ENCODE assay signal across 26 cellular contexts in genomic region chr4:41349021-41349420, GRCh38.
"Had no signal": no experiment of that assay in that cellular context is flagged by ENCODE, and none has a peak within 500 bp of the region (broad histone marks: within the 10 kb centered on the region; RNA-seq: fewer than 3 reads in every experiment).

No MANE protein-coding gene starts in this region.

- H3K27ac Mint-ChIP-seq: activated CD4-positive, alpha-beta memory T cell treated with anti-CD3 and anti-CD28 coated beads for 36 hours; activated CD4-positive, alpha-beta T cell treated with anti-CD3 and anti-CD28 coated beads, Interleukin-2, amount 10 ng/mL, durations not matched to agents 7 days and 5 days; activated naive CD4-positive, alpha-beta T cell treated with anti-CD3 and anti-CD28 coated beads for 36 hours; activated naive CD8-positive, alpha-beta T cell had no signal

- H3K36me3 Mint-ChIP-seq: activated CD4-positive, alpha-beta memory T cell treated with anti-CD3 and anti-CD28 coated beads for 36 hours; activated naive CD8-positive, alpha-beta T cell; brain had no signal

- H3K4me1 Mint-ChIP-seq: activated CD4-positive, alpha-beta T cell treated with anti-CD3 and anti-CD28 coated beads, Interleukin-2, amount 10 ng/mL, durations not matched to agents 7 days and 5 days; central memory CD8-positive, alpha-beta T cell had no signal

- H3K9me3 Mint-ChIP-seq: activated T-cell treated with anti-CD3 and anti-CD28 coated beads, Interleukin-2, amount 50 U/mL, for 4 hours had no signal

- DNase-seq: activated CD4-positive, alpha-beta memory T cell treated with anti-CD3 and anti-CD28 coated beads for 36 hours; activated CD4-positive, alpha-beta T cell treated with anti-CD3 and anti-CD28 coated beads, Interleukin-2, amount 10 ng/mL, durations not matched to agents 7 days and 5 days; activated CD4-positive, CD25-positive, alpha-beta regulatory T cell; activated CD8-positive, alpha-beta memory T cell treated with anti-CD3 and anti-CD28 coated beads for 24 hours; activated gamma-delta T cell; activated naive CD4-positive, alpha-beta T cell treated with anti-CD3 and anti-CD28 coated beads for 36 hours; activated T-cell treated with anti-CD3 and anti-CD28 coated beads, Interleukin-2, amount 50 U/mL, for 4 hours; amygdala; KG1; MG63; MV-4-11; NCI-H1105; NCI-H1436; NCI-H1694 treated with DMSO at 0.1 percent for 48 hours; NCI-H2029 treated with DMSO at 0.1 percent for 48 hours; NCI-H446; NCI-H524; SHP77; T-helper 2 cell; T1000 had no signal

- ATAC-seq: activated T-cell treated with anti-CD3 and anti-CD28 coated beads, Interleukin-2, amount 50 U/mL, for 4 hours had no signal

- H3K4me3 Mint-ChIP-seq: activated CD4-positive, alpha-beta memory T cell treated with anti-CD3 and anti-CD28 coated beads for 36 hours; activated CD4-positive, alpha-beta T cell treated with anti-CD3 and anti-CD28 coated beads, Interleukin-2, amount 10 ng/mL, durations not matched to agents 7 days and 5 days; activated naive CD4-positive, alpha-beta T cell treated with anti-CD3 and anti-CD28 coated beads for 36 hours; activated naive CD8-positive, alpha-beta T cell; activated T-cell treated with anti-CD3 and anti-CD28 coated beads, Interleukin-2, amount 50 U/mL, for 4 hours; brain; central memory CD8-positive, alpha-beta T cell had no signal

- H3K27me3 Mint-ChIP-seq: activated CD4-positive, alpha-beta T cell treated with anti-CD3 and anti-CD28 coated beads, Interleukin-2, amount 10 ng/mL, durations not matched to agents 7 days and 5 days had no signal

- FAIRE-seq: astrocyte, RCC 7860, TTC549 had no signal
